ENCODE assay signal across 15 cellular contexts in genomic region chrY:19816920-19817319, GRCh38.
DNase-seq lines count a peak whose midpoint lies in the region; ATAC-seq and TF ChIP-seq lines count a peak whose summit lies in the region.
"Had no signal": no experiment of that assay in that cellular context is flagged by ENCODE, and none has a peak within 500 bp of the region (broad histone marks: within the 10 kb centered on the region; RNA-seq: fewer than 3 reads in every experiment).

No MANE protein-coding gene starts in this region.

- no peak for TF ChIP-seq POLR2A in testis (IDR thresholded peaks at IDR 0.05)

- DNase-seq in Right ventricle myocardium superior, result no peak
- DNase-seq in cardiac septum (ENCODE audit: low spot score), result no peak
- DNase-seq in NCI-H2171 treated with DMSO at 0.1 percent for 48 hours (lab: John Stamatoyannopoulos, UW), result peak; percentile 44
- no peak for DNase-seq in epithelial cell of proximal tubule (ENCODE audit: low read depth)
- DNase-seq in testis, result peak; percentile 11
- DNase-seq in NCI-H2227 (lab: John Stamatoyannopoulos, UW; ENCODE audit: unreplicated experiment), result no peak
- no peak for DNase-seq in mesenteric fat pad (ENCODE audit: low spot score)
- no peak for DNase-seq in NCI-H345 treated with DMSO at 0.1 percent for 48 hours (lab: John Stamatoyannopoulos, UW; ENCODE audit: unreplicated experiment)
- DNase-seq: foreskin keratinocyte; NCI-H226; stimulated activated CD4-positive, alpha-beta T cell treated with anti-CD3 and anti-CD28 coated beads, Interleukin-2, amount 100 ng/mL, for 48 hours; stimulated activated naive CD4-positive, alpha-beta T cell; T1000 had no signal

- no peaks in the 10 kb centered on the region for H3K4me1 ChIP-seq in testis
- H3K4me1 ChIP-seq: BLaER1, foreskin keratinocyte had no signal

- peak; percentile 79 for ATAC-seq in Right ventricle myocardium superior (ENCODE audit: poor library complexity)
- ATAC-seq: foreskin keratinocyte, K562 had no signal

- WGBS in testis, 2 donors, result 41 to 45% methylated on average over 4 to 6 of the region's 6 CpGs

- no peak overlapping the region for H3K4me3 ChIP-seq in epithelial cell of proximal tubule (ENCODE audit: low read depth, low read length)
- no peak overlapping the region for H3K4me3 ChIP-seq in testis
- H3K4me3 ChIP-seq: BLaER1, K562 had no signal

- TF ChIP-seq CTCF in epithelial cell of proximal tubule (conservative IDR thresholded peaks at IDR 0.05; ENCODE audit: low read depth, low read length), result peak; percentile 19
- no peak for TF ChIP-seq CTCF in testis (IDR thresholded peaks at IDR 0.05)

- no peak overlapping the region for H3K27ac ChIP-seq in testis
- H3K27ac ChIP-seq: BLaER1, foreskin keratinocyte had no signal

- no peaks in the 10 kb centered on the region for H3K27me3 ChIP-seq in testis
- H3K27me3 ChIP-seq: BLaER1, foreskin keratinocyte had no signal

- intact Hi-C loops in Right ventricle myocardium superior (cut with DNase I), result no loop called here
- intact Hi-C loops in cardiac septum (cut with DNase I), result no loop called here
- intact Hi-C loops in testis (cut with DNase I; ENCODE audit: low total_unique reads), result no loop called here

- no peaks in the 10 kb centered on the region for H3K9me3 ChIP-seq in testis
- H3K9me3 ChIP-seq: BLaER1 had no signal

- no peaks in the 10 kb centered on the region for H3K36me3 ChIP-seq in testis (ENCODE audit: low read depth, missing control alignments)
- H3K36me3 ChIP-seq: BLaER1 had no signal

Comparison
In these comparisons a context has a peak if more than half of its experiments do, and no peak if none do; other contexts are left out.
1. DNase-seq: peak in NCI-H2171 treated with DMSO at 0.1 percent for 48 hours (single experiment) and testis (single experiment); none in Right ventricle myocardium superior (single experiment), cardiac septum (single experiment), epithelial cell of proximal tubule (single experiment), NCI-H2227 (single experiment), mesenteric fat pad (single experiment) and NCI-H345 treated with DMSO at 0.1 percent for 48 hours (single experiment).